Comparison of ENCODE assay signal across 9 cellular contexts in genomic region chr19:21084343-21084742, GRCh38. TPM values are rescaled to one million over a fixed set of nuclear protein-coding genes. Genes with fewer than 3 reads are reported as not detected.
DNase-seq lines count a peak whose midpoint lies in the region; ATAC-seq lines count a peak whose summit lies in the region.
"Had no signal": no experiment of that assay in that cellular context is flagged by ENCODE, and none has a peak within 500 bp of the region (broad histone marks: within the 10 kb centered on the region; RNA-seq: fewer than 3 reads in every experiment).

No MANE protein-coding gene starts in this region.

- no peak overlapping the region for H3K4me3 Mint-ChIP-seq in activated naive CD4-positive, alpha-beta T cell treated with anti-CD3 and anti-CD28 coated beads for 36 hours
- peak overlapping the region in 1 of 2 donors; percentile 100 for H3K4me3 Mint-ChIP-seq in stimulated activated naive CD8-positive, alpha-beta T cell treated with anti-CD3 and anti-CD28 coated beads, Interleukin-15, amount 100 ng/mL, for 72 hours

- intact Hi-C loops in activated naive CD4-positive, alpha-beta T cell treated with anti-CD3 and anti-CD28 coated beads for 36 hours (cut with micrococcal nuclease), result loop anchor here (5.0 to 10.0 kb wide), 2 partner anchors 423 to 660 kb away; partner anchors contain the start of gene ZNF429

- peak; percentile 67 for ATAC-seq in stimulated activated naive CD8-positive, alpha-beta T cell treated with anti-CD3 and anti-CD28 coated beads, Interleukin-15, amount 100 ng/mL, for 72 hours
- no peak for ATAC-seq in GM18520 (IDR thresholded peaks at IDR 0.05; ENCODE audit: unreplicated experiment)
- no peak for ATAC-seq in GM18858 (IDR thresholded peaks at IDR 0.05; ENCODE audit: unreplicated experiment)

- DNase-seq in activated naive CD4-positive, alpha-beta T cell treated with anti-CD3 and anti-CD28 coated beads for 36 hours, result peak; percentile 49
- DNase-seq in activated naive CD4-positive, alpha-beta T cell (lab: John Stamatoyannopoulos, UW), result no peak
- peak; percentile 52 for DNase-seq in NCI-H69 (lab: John Stamatoyannopoulos, UW)
- DNase-seq in fibroblast of peridontal ligament (ENCODE audit: extremely low read depth), result peak; percentile 8
- peak; percentile 18 to 45 for DNase-seq in stimulated activated naive CD8-positive, alpha-beta T cell treated with anti-CD3 and anti-CD28 coated beads, Interleukin-15, amount 100 ng/mL, for 72 hours
- no peak for DNase-seq in foreskin melanocyte
- DNase-seq: immature natural killer cell had no signal

- H3K27me3 Mint-ChIP-seq in activated naive CD4-positive, alpha-beta T cell treated with anti-CD3 and anti-CD28 coated beads for 36 hours (ENCODE audit: low read depth), result no peaks in the 10 kb centered on the region
- no peaks in the 10 kb centered on the region for H3K27me3 Mint-ChIP-seq in stimulated activated naive CD8-positive, alpha-beta T cell treated with anti-CD3 and anti-CD28 coated beads, Interleukin-15, amount 100 ng/mL, for 72 hours

- H3K9me3 Mint-ChIP-seq in activated naive CD4-positive, alpha-beta T cell treated with anti-CD3 and anti-CD28 coated beads for 36 hours, result no peaks in the 10 kb centered on the region
- no peaks in the 10 kb centered on the region for H3K9me3 Mint-ChIP-seq in stimulated activated naive CD8-positive, alpha-beta T cell treated with anti-CD3 and anti-CD28 coated beads, Interleukin-15, amount 100 ng/mL, for 72 hours

- H3K4me1 Mint-ChIP-seq in activated naive CD4-positive, alpha-beta T cell treated with anti-CD3 and anti-CD28 coated beads for 36 hours (ENCODE audit: low read depth), result peaks cover 29% of the 10 kb centered on the region
- peaks cover 25% of the 10 kb centered on the region for H3K4me1 Mint-ChIP-seq in stimulated activated naive CD8-positive, alpha-beta T cell treated with anti-CD3 and anti-CD28 coated beads, Interleukin-15, amount 100 ng/mL, for 72 hours

- H3K27ac Mint-ChIP-seq in activated naive CD4-positive, alpha-beta T cell treated with anti-CD3 and anti-CD28 coated beads for 36 hours, result peak overlapping the region; percentile 18
- H3K27ac Mint-ChIP-seq in stimulated activated naive CD8-positive, alpha-beta T cell treated with anti-CD3 and anti-CD28 coated beads, Interleukin-15, amount 100 ng/mL, for 72 hours, result peak overlapping the region in 1 of 2 donors; percentile 71

- CTCF ChIA-PET in activated naive CD4-positive, alpha-beta T cell treated with anti-CD3 and anti-CD28 coated beads for 36 hours (lab: Charles Lee), result interaction anchor here (0.7 kb wide), 1 partner anchor 47 kb away, joined by 4 read pairs; no protein-coding TSS in a partner anchor

- peaks cover 32% of the 10 kb centered on the region for H3K36me3 Mint-ChIP-seq in activated naive CD4-positive, alpha-beta T cell treated with anti-CD3 and anti-CD28 coated beads for 36 hours (ENCODE audit: low read depth)

RNA-seq across cellular contexts. Expression of gene ZNF714, which starts 2.3 kb away (rescaled TPM):
- total RNA-seq in activated naive CD4-positive, alpha-beta T cell treated with anti-CD3 and anti-CD28 coated beads for 36 hours, result 10 to 100 TPM; 21.1 to 23.1 TPM

RNA-seq across cellular contexts. Expression of gene ZNF431, which starts 57.5 kb away (rescaled TPM):
- total RNA-seq in activated naive CD4-positive, alpha-beta T cell treated with anti-CD3 and anti-CD28 coated beads for 36 hours, result 10 to 100 TPM; 13.2 to 16.4 TPM

Comparison
In these comparisons a context has a peak if more than half of its experiments do, and no peak if none do; other contexts are left out.
1. DNase-seq: peak in activated naive CD4-positive, alpha-beta T cell treated with anti-CD3 and anti-CD28 coated beads for 36 hours (single experiment), NCI-H69 (single experiment), fibroblast of peridontal ligament (single experiment) and stimulated activated naive CD8-positive, alpha-beta T cell treated with anti-CD3 and anti-CD28 coated beads, Interleukin-15, amount 100 ng/mL, for 72 hours (2 of 2); none in activated naive CD4-positive, alpha-beta T cell (0 of 4) and foreskin melanocyte (single experiment).